ENCODE assay signal across 24 cellular contexts in genomic region chr13:41388143-41388881, GRCh38.
DNase-seq lines count a peak whose midpoint lies in the region; ATAC-seq and TF ChIP-seq lines count a peak whose summit lies in the region.
"Had no signal": no experiment of that assay in that cellular context is flagged by ENCODE, and none has a peak within 500 bp of the region (broad histone marks: within the 10 kb centered on the region; RNA-seq: fewer than 3 reads in every experiment).

No MANE protein-coding gene starts in this region.

- no peaks in the 10 kb centered on the region for H3K9me3 ChIP-seq in left ventricle myocardium inferior (replicated peaks)
- no peaks in the 10 kb centered on the region for H3K9me3 ChIP-seq in CD4-positive, alpha-beta T cell (ENCODE audit: control insufficient read depth, low read length)
- H3K9me3 ChIP-seq: A549, BE2C had no signal

- no peak for ATAC-seq in Right ventricle myocardium superior (ENCODE audit: poor library complexity)
- no peak for ATAC-seq in CD4-positive, alpha-beta T cell (ENCODE audit: poor library complexity)
- no peak for ATAC-seq in naive thymus-derived CD8-positive, alpha-beta T cell
- no peak for ATAC-seq in HG03571 (IDR thresholded peaks at IDR 0.05; ENCODE audit: unreplicated experiment)
- no peak for ATAC-seq in HG02571 (IDR thresholded peaks at IDR 0.05; ENCODE audit: unreplicated experiment)
- ATAC-seq: A549, GM12878 had no signal

- H3K27ac Mint-ChIP-seq in activated CD4-positive, alpha-beta T cell treated with anti-CD3 and anti-CD28 coated beads, Interleukin-2, amount 10 ng/mL, durations not matched to agents 24 days and 14 days, result no peak overlapping the region
- H3K27ac Mint-ChIP-seq in activated CD4-positive, alpha-beta T cell treated with anti-CD3 and anti-CD28 coated beads, Interleukin-2, amount 10 ng/mL, durations not matched to agents 7 days and 5 days, result no peak overlapping the region
- peak overlapping the region; percentile 7 for H3K27ac Mint-ChIP-seq in CD4-positive, alpha-beta T cell
- peak overlapping the region in 6 of 10 donors; percentile 34 to 90 (median 56) for H3K27ac Mint-ChIP-seq in naive thymus-derived CD8-positive, alpha-beta T cell

- H3K4me3 ChIP-seq in left ventricle myocardium inferior, result no peak overlapping the region
- H3K4me3 ChIP-seq: A549, GM12878, GM23248 had no signal

- H3K36me3 ChIP-seq in left ventricle myocardium inferior, result no peaks in the 10 kb centered on the region
- H3K36me3 ChIP-seq: BE2C had no signal

- POLR2A ChIA-PET in activated CD4-positive, alpha-beta T cell treated with anti-CD3 and anti-CD28 coated beads, Interleukin-2, amount 10 ng/mL, durations not matched to agents 7 days and 5 days (lab: Charles Lee), result no interaction called here
- POLR2A ChIA-PET in CD4-positive, alpha-beta T cell (lab: Charles Lee), result no interaction called here
- POLR2A ChIA-PET in naive thymus-derived CD8-positive, alpha-beta T cell (lab: Charles Lee), result no interaction called here

- H3K36me3 Mint-ChIP-seq in activated CD4-positive, alpha-beta T cell treated with anti-CD3 and anti-CD28 coated beads, Interleukin-2, amount 10 ng/mL, durations not matched to agents 24 days and 14 days (ENCODE audit: low read depth), result no peaks in the 10 kb centered on the region
- H3K36me3 Mint-ChIP-seq in activated CD4-positive, alpha-beta T cell treated with anti-CD3 and anti-CD28 coated beads, Interleukin-2, amount 10 ng/mL, durations not matched to agents 7 days and 5 days (ENCODE audit: low read depth), result no peaks in the 10 kb centered on the region
- no peaks in the 10 kb centered on the region for H3K36me3 Mint-ChIP-seq in CD4-positive, alpha-beta T cell (ENCODE audit: low read depth)
- no peaks in the 10 kb centered on the region for H3K36me3 Mint-ChIP-seq in naive thymus-derived CD8-positive, alpha-beta T cell
- H3K36me3 Mint-ChIP-seq: CD4-positive, CD25-positive, alpha-beta regulatory T cell had no signal

- H3K27ac ChIP-seq in left ventricle myocardium inferior (replicated peaks), result peak overlapping the region; percentile 70
- no peak overlapping the region for H3K27ac ChIP-seq in CD4-positive, alpha-beta T cell (ENCODE audit: low read depth, low read length)
- H3K27ac ChIP-seq: 22Rv1, A549, C4-2B, GM23248 had no signal

- H3K4me1 ChIP-seq in left ventricle myocardium inferior, result peaks cover 22% of the 10 kb centered on the region
- H3K4me1 ChIP-seq: A549, BE2C had no signal

- H3K27me3 Mint-ChIP-seq in activated CD4-positive, alpha-beta T cell treated with anti-CD3 and anti-CD28 coated beads, Interleukin-2, amount 10 ng/mL, durations not matched to agents 24 days and 14 days, result no peaks in the 10 kb centered on the region
- no peaks in the 10 kb centered on the region for H3K27me3 Mint-ChIP-seq in activated CD4-positive, alpha-beta T cell treated with anti-CD3 and anti-CD28 coated beads, Interleukin-2, amount 10 ng/mL, durations not matched to agents 7 days and 5 days
- no peaks in the 10 kb centered on the region for H3K27me3 Mint-ChIP-seq in CD4-positive, alpha-beta T cell
- no peaks in the 10 kb centered on the region for H3K27me3 Mint-ChIP-seq in naive thymus-derived CD8-positive, alpha-beta T cell

- H3K9me3 Mint-ChIP-seq in activated CD4-positive, alpha-beta T cell treated with anti-CD3 and anti-CD28 coated beads, Interleukin-2, amount 10 ng/mL, durations not matched to agents 24 days and 14 days, result no peaks in the 10 kb centered on the region
- no peaks in the 10 kb centered on the region for H3K9me3 Mint-ChIP-seq in activated CD4-positive, alpha-beta T cell treated with anti-CD3 and anti-CD28 coated beads, Interleukin-2, amount 10 ng/mL, durations not matched to agents 7 days and 5 days
- H3K9me3 Mint-ChIP-seq in CD4-positive, alpha-beta T cell, result no peaks in the 10 kb centered on the region
- H3K9me3 Mint-ChIP-seq in naive thymus-derived CD8-positive, alpha-beta T cell, result no peaks in the 10 kb centered on the region
- H3K9me3 Mint-ChIP-seq: CD4-positive, CD25-positive, alpha-beta regulatory T cell; CD8-positive, alpha-beta memory T cell had no signal

- H3K27me3 ChIP-seq in left ventricle myocardium inferior (ENCODE audit: low read depth), result no peaks in the 10 kb centered on the region
- H3K27me3 ChIP-seq in CD4-positive, alpha-beta T cell (ENCODE audit: control insufficient read depth, insufficient read depth, low read length), result no peaks in the 10 kb centered on the region
- H3K27me3 ChIP-seq: BE2C had no signal

- peak; percentile 34 for DNase-seq in activated CD4-positive, alpha-beta T cell treated with anti-CD3 and anti-CD28 coated beads, Interleukin-2, amount 10 ng/mL, durations not matched to agents 24 days and 14 days
- no peak for DNase-seq in activated CD4-positive, alpha-beta T cell treated with anti-CD3 and anti-CD28 coated beads, Interleukin-2, amount 10 ng/mL, durations not matched to agents 7 days and 5 days
- DNase-seq in left ventricle myocardium inferior (no peak), Right ventricle myocardium superior (no peak)
- DNase-seq in CD4-positive, alpha-beta T cell, result no peak
- DNase-seq in naive thymus-derived CD8-positive, alpha-beta T cell, result no peak
- DNase-seq: ACHN; AML-193; BE2C; CD4-positive, CD25-positive, alpha-beta regulatory T cell; CD8-positive, alpha-beta memory T cell; DMS 273 treated with DMSO at 0.1 percent for 48 hours; DMS79; EL; GDM1; GM23248; H7; HCEC 1CT had no signal

- intact Hi-C loops in activated CD4-positive, alpha-beta T cell treated with anti-CD3 and anti-CD28 coated beads, Interleukin-2, amount 10 ng/mL, durations not matched to agents 24 days and 14 days (cut with micrococcal nuclease), result no loop called here
- intact Hi-C loops in left ventricle myocardium inferior (cut with micrococcal nuclease) (no loop called here), Right ventricle myocardium superior (cut with DNase I) (no loop called here)
- intact Hi-C loops in CD4-positive, alpha-beta T cell (cut with DNase I, micrococcal nuclease), result no loop called here

- peaks cover 3% of the 10 kb centered on the region for H3K4me1 Mint-ChIP-seq in activated CD4-positive, alpha-beta T cell treated with anti-CD3 and anti-CD28 coated beads, Interleukin-2, amount 10 ng/mL, durations not matched to agents 24 days and 14 days
- peaks cover 4% of the 10 kb centered on the region for H3K4me1 Mint-ChIP-seq in activated CD4-positive, alpha-beta T cell treated with anti-CD3 and anti-CD28 coated beads, Interleukin-2, amount 10 ng/mL, durations not matched to agents 7 days and 5 days
- H3K4me1 Mint-ChIP-seq in CD4-positive, alpha-beta T cell (ENCODE audit: low read depth), result peaks cover 29% of the 10 kb centered on the region
- peaks cover 10 to 21% (median 13%) of the 10 kb centered on the region in 4 donors for H3K4me1 Mint-ChIP-seq in naive thymus-derived CD8-positive, alpha-beta T cell

- TF ChIP-seq CTCF in left ventricle myocardium inferior (IDR thresholded peaks at IDR 0.05; ENCODE audit: borderline replicate concordance), result no peak
- TF ChIP-seq CTCF in CD4-positive, alpha-beta T cell (IDR thresholded peaks at IDR 0.05), result no peak

- CTCF ChIA-PET in activated CD4-positive, alpha-beta T cell treated with anti-CD3 and anti-CD28 coated beads, Interleukin-2, amount 10 ng/mL, durations not matched to agents 7 days and 5 days (lab: Charles Lee), result interaction anchor here (0.6 kb wide), 1 partner anchor 204 kb away, joined by 3 read pairs; no protein-coding TSS in a partner anchor
- CTCF ChIA-PET in CD4-positive, alpha-beta T cell (lab: Charles Lee), result interaction anchor here (0.9 kb wide), 1 partner anchor 34 kb away, joined by 3 read pairs; no protein-coding TSS in a partner anchor

- no peak overlapping the region for H3K4me3 Mint-ChIP-seq in activated CD4-positive, alpha-beta T cell treated with anti-CD3 and anti-CD28 coated beads, Interleukin-2, amount 10 ng/mL, durations not matched to agents 24 days and 14 days
- no peak overlapping the region for H3K4me3 Mint-ChIP-seq in activated CD4-positive, alpha-beta T cell treated with anti-CD3 and anti-CD28 coated beads, Interleukin-2, amount 10 ng/mL, durations not matched to agents 7 days and 5 days
- no peak overlapping the region for H3K4me3 Mint-ChIP-seq in CD4-positive, alpha-beta T cell
- no peak overlapping the region for H3K4me3 Mint-ChIP-seq in naive thymus-derived CD8-positive, alpha-beta T cell
- H3K4me3 Mint-ChIP-seq: CD4-positive, CD25-positive, alpha-beta regulatory T cell; CD8-positive, alpha-beta memory T cell had no signal

Comparison
In these comparisons a context has a peak if more than half of its experiments do, and no peak if none do; other contexts are left out.
1. H3K27ac Mint-ChIP-seq: peak in CD4-positive, alpha-beta T cell (single experiment) and naive thymus-derived CD8-positive, alpha-beta T cell (6 of 10); none in activated CD4-positive, alpha-beta T cell treated with anti-CD3 and anti-CD28 coated beads, Interleukin-2, amount 10 ng/mL, durations not matched to agents 24 days and 14 days (single experiment) and activated CD4-positive, alpha-beta T cell treated with anti-CD3 and anti-CD28 coated beads, Interleukin-2, amount 10 ng/mL, durations not matched to agents 7 days and 5 days (single experiment).